ENCODE assay signal across 2 cellular contexts in genomic region chr17:43134774-43135453, GRCh38.
TF ChIP-seq lines count a peak whose summit lies in the region.

No MANE protein-coding gene starts in this region.

TF ChIP-seq in WTC11, 78 proteins besides CTCF, POLR2A, EP300 and RAD21:
- TF ChIP-seq, protein P1, sequence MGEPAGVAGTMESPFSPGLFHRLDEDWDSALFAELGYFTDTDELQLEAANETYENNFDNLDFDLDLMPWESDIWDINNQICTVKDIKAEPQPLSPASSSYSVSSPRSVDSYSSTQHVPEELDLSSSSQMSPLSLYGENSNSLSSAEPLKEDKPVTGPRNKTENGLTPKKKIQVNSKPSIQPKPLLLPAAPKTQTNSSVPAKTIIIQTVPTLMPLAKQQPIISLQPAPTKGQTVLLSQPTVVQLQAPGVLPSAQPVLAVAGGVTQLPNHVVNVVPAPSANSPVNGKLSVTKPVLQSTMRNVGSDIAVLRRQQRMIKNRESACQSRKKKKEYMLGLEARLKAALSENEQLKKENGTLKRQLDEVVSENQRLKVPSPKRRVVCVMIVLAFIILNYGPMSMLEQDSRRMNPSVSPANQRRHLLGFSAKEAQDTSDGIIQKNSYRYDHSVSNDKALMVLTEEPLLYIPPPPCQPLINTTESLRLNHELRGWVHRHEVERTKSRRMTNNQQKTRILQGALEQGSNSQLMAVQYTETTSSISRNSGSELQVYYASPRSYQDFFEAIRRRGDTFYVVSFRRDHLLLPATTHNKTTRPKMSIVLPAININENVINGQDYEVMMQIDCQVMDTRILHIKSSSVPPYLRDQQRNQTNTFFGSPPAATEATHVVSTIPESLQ (CRISPR knock-in tag; IDR thresholded peaks at IDR 0.05), result no peak
- TF ChIP-seq TEAD4 (CRISPR knock-in tag; IDR thresholded peaks at IDR 0.05) (no peak), CBFB (CRISPR knock-in tag; IDR thresholded peaks at IDR 0.05; ENCODE audit: low read depth) (no peak), NR1H2 (CRISPR knock-in tag; IDR thresholded peaks at IDR 0.05) (no peak), PRRX2 (CRISPR knock-in tag; IDR thresholded peaks at IDR 0.05) (no peak), SMAD3 (CRISPR knock-in tag; IDR thresholded peaks at IDR 0.05; ENCODE audit: borderline replicate concordance) (no peak), HMGXB4 (CRISPR knock-in tag; IDR thresholded peaks at IDR 0.05) (no peak), HMGA2 (CRISPR knock-in tag; IDR thresholded peaks at IDR 0.05) (no peak), NR3C1 (CRISPR knock-in tag; conservative IDR thresholded peaks at IDR 0.05; ENCODE audit: low read depth) (no peak), NFYB (CRISPR knock-in tag; conservative IDR thresholded peaks at IDR 0.05; ENCODE audit: low read depth) (no peak), USF2 (CRISPR knock-in tag; IDR thresholded peaks at IDR 0.05) (no peak)
- TF ChIP-seq, protein P2, sequence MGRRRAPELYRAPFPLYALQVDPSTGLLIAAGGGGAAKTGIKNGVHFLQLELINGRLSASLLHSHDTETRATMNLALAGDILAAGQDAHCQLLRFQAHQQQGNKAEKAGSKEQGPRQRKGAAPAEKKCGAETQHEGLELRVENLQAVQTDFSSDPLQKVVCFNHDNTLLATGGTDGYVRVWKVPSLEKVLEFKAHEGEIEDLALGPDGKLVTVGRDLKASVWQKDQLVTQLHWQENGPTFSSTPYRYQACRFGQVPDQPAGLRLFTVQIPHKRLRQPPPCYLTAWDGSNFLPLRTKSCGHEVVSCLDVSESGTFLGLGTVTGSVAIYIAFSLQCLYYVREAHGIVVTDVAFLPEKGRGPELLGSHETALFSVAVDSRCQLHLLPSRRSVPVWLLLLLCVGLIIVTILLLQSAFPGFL (CRISPR knock-in tag; IDR thresholded peaks at IDR 0.05; ENCODE audit: borderline replicate concordance), result no peak

TF ChIP-seq in HepG2, 621 proteins besides CTCF, POLR2A, EP300 and RAD21 (continues in another document):
- TF ChIP-seq THRA (CRISPR knock-in tag; IDR thresholded peaks at IDR 0.05; ENCODE audit: borderline replicate concordance) (peak; percentile 82; the same call in 1 of the 2 replicates), KDM6A (CRISPR knock-in tag; IDR thresholded peaks at IDR 0.05; ENCODE audit: low read depth) (peak; percentile 73), HOXA5 (CRISPR knock-in tag; IDR thresholded peaks at IDR 0.05) (no peak), ZNF331 (CRISPR knock-in tag; IDR thresholded peaks at IDR 0.05) (peak; percentile 50; the same call in 1 of the 2 replicates), RBFOX2 (IDR thresholded peaks at IDR 0.05; ENCODE audit: low read depth, low read length) (peak; percentile 70; the same call in 1 of the 2 replicates), ZBTB7B (CRISPR knock-in tag; IDR thresholded peaks at IDR 0.05) (peak; percentile 83), FOXA3 (CRISPR knock-in tag; IDR thresholded peaks at IDR 0.05) (peak; percentile 56; the same call in 1 of the 2 replicates), RFXAP (CRISPR knock-in tag; IDR thresholded peaks at IDR 0.05; ENCODE audit: borderline replicate concordance) (peak; percentile 13; the same call in 1 of the 2 replicates), TFAP4 (IDR thresholded peaks at IDR 0.05; ENCODE audit: borderline replicate concordance, low read depth) (no peak), ZNF883 (CRISPR knock-in tag; IDR thresholded peaks at IDR 0.05; ENCODE audit: not compliant biosample characterization) (no peak), NFRKB (IDR thresholded peaks at IDR 0.05) (no peak), SMAD1 (CRISPR knock-in tag; IDR thresholded peaks at IDR 0.05; ENCODE audit: borderline replicate concordance, low read depth) (no peak; the same call in 1 of the 2 replicates), GLI4 (CRISPR knock-in tag; IDR thresholded peaks at IDR 0.05; ENCODE audit: borderline replicate concordance) (no peak), ZNF430 (CRISPR knock-in tag; IDR thresholded peaks at IDR 0.05) (peak; percentile 67; the same call in 1 of the 2 replicates), HNRNPH1 (optimal IDR thresholded peaks at IDR 0.05; ENCODE audit: low read depth, low read length) (no peak), CENPT (CRISPR knock-in tag; IDR thresholded peaks at IDR 0.05; ENCODE audit: low read depth) (no peak), GATA4 (IDR thresholded peaks at IDR 0.05; ENCODE audit: borderline replicate concordance, low read depth) (peak; percentile 38; the same call in 1 of the 2 replicates), SMC3 (IDR thresholded peaks at IDR 0.05; ENCODE audit: low read length) (peak; percentile 1; the same call in 1 of the 2 replicates), TBX2 (CRISPR knock-in tag; IDR thresholded peaks at IDR 0.05; ENCODE audit: borderline replicate concordance) (peak; percentile 69; the same call in 1 of the 2 replicates), ZNF740 (CRISPR knock-in tag; IDR thresholded peaks at IDR 0.05) (peak; percentile 67; the same call in 1 of the 2 replicates), DR1 (CRISPR knock-in tag; IDR thresholded peaks at IDR 0.05) (no peak; the same call in 1 of the 2 replicates), FOXJ3 (CRISPR knock-in tag; IDR thresholded peaks at IDR 0.05; ENCODE audit: borderline replicate concordance) (0 out of 2 replicates have a peak, but pooled peaks have one; percentile 16), CEBPB (IDR thresholded peaks at IDR 0.05; ENCODE audit: borderline replicate concordance, low read depth, low read length) (peak; percentile 51; the same call in 1 of the 2 replicates), ZBTB40 (IDR thresholded peaks at IDR 0.05) (no peak), ZBTB40 (CRISPR knock-in tag; IDR thresholded peaks at IDR 0.05) (no peak; the same call in 1 of the 2 replicates), EHMT2 (IDR thresholded peaks at IDR 0.05; ENCODE audit: borderline replicate concordance, low read depth, low read length) (0 out of 2 replicates have a peak, but pooled peaks have one; percentile 41), KDM1A (CRISPR knock-in tag; IDR thresholded peaks at IDR 0.05) (no peak), CBX2 (IDR thresholded peaks at IDR 0.05; ENCODE audit: low read depth, low read length) (no peak), CBX2 (CRISPR knock-in tag; IDR thresholded peaks at IDR 0.05; ENCODE audit: low read depth) (no peak), NFKB2 (CRISPR knock-in tag; IDR thresholded peaks at IDR 0.05; ENCODE audit: borderline replicate concordance) (peak; percentile 55; the same call in 1 of the 2 replicates), SOX6 (IDR thresholded peaks at IDR 0.05) (no peak), SOX6 (CRISPR knock-in tag; IDR thresholded peaks at IDR 0.05) (peak; percentile 64), BORCS8-MEF2B (CRISPR knock-in tag; IDR thresholded peaks at IDR 0.05) (peak; percentile 61)
- TF ChIP-seq, protein P3, sequence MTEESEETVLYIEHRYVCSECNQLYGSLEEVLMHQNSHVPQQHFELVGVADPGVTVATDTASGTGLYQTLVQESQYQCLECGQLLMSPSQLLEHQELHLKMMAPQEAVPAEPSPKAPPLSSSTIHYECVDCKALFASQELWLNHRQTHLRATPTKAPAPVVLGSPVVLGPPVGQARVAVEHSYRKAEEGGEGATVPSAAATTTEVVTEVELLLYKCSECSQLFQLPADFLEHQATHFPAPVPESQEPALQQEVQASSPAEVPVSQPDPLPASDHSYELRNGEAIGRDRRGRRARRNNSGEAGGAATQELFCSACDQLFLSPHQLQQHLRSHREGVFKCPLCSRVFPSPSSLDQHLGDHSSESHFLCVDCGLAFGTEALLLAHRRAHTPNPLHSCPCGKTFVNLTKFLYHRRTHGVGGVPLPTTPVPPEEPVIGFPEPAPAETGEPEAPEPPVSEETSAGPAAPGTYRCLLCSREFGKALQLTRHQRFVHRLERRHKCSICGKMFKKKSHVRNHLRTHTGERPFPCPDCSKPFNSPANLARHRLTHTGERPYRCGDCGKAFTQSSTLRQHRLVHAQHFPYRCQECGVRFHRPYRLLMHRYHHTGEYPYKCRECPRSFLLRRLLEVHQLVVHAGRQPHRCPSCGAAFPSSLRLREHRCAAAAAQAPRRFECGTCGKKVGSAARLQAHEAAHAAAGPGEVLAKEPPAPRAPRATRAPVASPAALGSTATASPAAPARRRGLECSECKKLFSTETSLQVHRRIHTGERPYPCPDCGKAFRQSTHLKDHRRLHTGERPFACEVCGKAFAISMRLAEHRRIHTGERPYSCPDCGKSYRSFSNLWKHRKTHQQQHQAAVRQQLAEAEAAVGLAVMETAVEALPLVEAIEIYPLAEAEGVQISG (CRISPR knock-in tag; IDR thresholded peaks at IDR 0.05), result peak; percentile 34; the same call in 1 of the 2 replicates
